Comparison of ENCODE assay signal across 9 cellular contexts in the genomic region with DNA sequence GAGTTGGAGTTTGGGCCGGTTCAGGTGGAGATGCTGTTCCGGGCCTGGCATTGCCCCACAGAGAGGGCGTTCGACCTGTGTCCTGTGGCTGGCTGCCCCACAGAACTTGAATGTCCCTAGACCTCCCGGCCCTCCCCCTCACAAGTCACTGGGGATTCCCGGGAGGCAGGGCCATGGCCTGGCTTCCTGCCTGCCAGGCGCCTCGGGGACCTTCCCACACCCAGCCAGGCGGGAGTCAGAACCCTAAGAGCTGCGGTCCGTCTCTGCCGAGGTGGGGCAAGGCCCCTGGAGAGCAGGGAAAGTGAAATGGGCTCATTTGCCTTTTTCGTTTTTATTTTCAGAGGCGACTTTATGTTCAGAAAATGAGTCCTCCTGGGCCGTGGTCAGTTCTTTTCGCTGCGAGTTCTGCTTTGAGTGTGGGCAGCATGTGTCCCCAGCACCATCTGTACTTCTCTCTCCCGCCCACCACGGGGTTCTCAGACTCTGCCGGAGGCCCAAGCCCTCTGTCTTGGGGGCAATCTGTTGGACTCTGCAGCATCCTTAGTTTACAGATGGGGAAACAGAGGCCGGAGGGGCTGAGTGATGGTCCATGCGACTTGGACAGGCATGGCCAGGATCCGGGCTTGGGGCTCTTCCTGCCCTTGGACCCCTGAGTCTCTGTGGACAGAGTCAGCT. TPM values are rescaled to one million over a fixed set of nuclear protein-coding genes. Genes with fewer than 3 reads are reported as not detected.
DNase-seq lines count a peak whose midpoint lies in the region; ATAC-seq, FAIRE-seq and TF ChIP-seq lines count a peak whose summit lies in the region.
"Had no signal": no experiment of that assay in that cellular context is flagged by ENCODE, and none has a peak within 500 bp of the region (broad histone marks: within the 10 kb centered on the region; RNA-seq: fewer than 3 reads in every experiment).

No MANE protein-coding gene starts in this region.

- no TSS peak for BruUV-seq in HepG2 (replicated peaks; lab: Mats Ljungman, UMichigan)

- H3K4me2 ChIP-seq in HepG2 (ENCODE audit: low read depth, low read length) (no peak overlapping the region), astrocyte (ENCODE audit: low read length) (peak overlapping the region; percentile 15), osteoblast (ENCODE audit: insufficient read depth, low read length) (no peak overlapping the region)

- peaks cover 22% of the 10 kb centered on the region for H3K4me1 Mint-ChIP-seq in astrocyte (ENCODE audit: low read depth, unreplicated experiment)

- H3K27ac Mint-ChIP-seq in astrocyte (ENCODE audit: unreplicated experiment) = peak overlapping the region; percentile 66

- H3K27me3 ChIP-seq in liver (ENCODE audit: control insufficient read depth in 4 of 4, insufficient read depth in 4 of 4, low read length in 3 of 4) (no peaks in the 10 kb centered on the region), HepG2 (ENCODE audit: control insufficient read depth in 1 of 2, insufficient read depth in 2 of 2, low read length in 2 of 2) (no peaks in the 10 kb centered on the region), astrocyte (ENCODE audit: insufficient read depth, low read length) (no peaks in the 10 kb centered on the region), osteoblast (ENCODE audit: insufficient read depth, low read length) (no peaks in the 10 kb centered on the region)

- intact Hi-C loops in HepG2 (cut with micrococcal nuclease; ENCODE audit: unreplicated experiment) = no loop called here

- no peaks in the 10 kb centered on the region for H4K20me1 ChIP-seq in HepG2 (ENCODE audit: insufficient read depth, low read length)
- peaks cover 77% of the 10 kb centered on the region for H4K20me1 ChIP-seq in astrocyte (ENCODE audit: insufficient read depth, low read length)
- no peaks in the 10 kb centered on the region for H4K20me1 ChIP-seq in osteoblast (ENCODE audit: insufficient read depth, low read length)

- H3K4me1 ChIP-seq in liver (ENCODE audit: control insufficient read depth in 4 of 4, insufficient read depth in 4 of 4, low read length in 3 of 4) (peaks cover 0 to 15% (median 8%) of the 10 kb centered on the region in 4 donors), HepG2 (ENCODE audit: insufficient read depth, low read length) (no peaks in the 10 kb centered on the region), astrocyte (ENCODE audit: insufficient read depth, low read length) (peaks cover 20% of the 10 kb centered on the region), osteoblast (ENCODE audit: insufficient read depth, low read length) (no peaks in the 10 kb centered on the region)

- TF ChIP-seq POLR2A in HepG2 (IDR thresholded peaks at IDR 0.05; ENCODE audit: insufficient read depth in 1 of 2, low read depth in 2 of 2, low read length in 2 of 2) = no peak

- H2AFZ ChIP-seq in HepG2 (ENCODE audit: low read length) (no peak overlapping the region), astrocyte (ENCODE audit: low read depth, low read length) (no peak overlapping the region), osteoblast (ENCODE audit: low read length) (peak overlapping the region; percentile 22)

- no peaks in the 10 kb centered on the region for H3K79me2 ChIP-seq in HepG2 (ENCODE audit: insufficient read depth, low read length)
- H3K79me2 ChIP-seq in astrocyte (ENCODE audit: insufficient read depth, low read length) = peaks cover 54% of the 10 kb centered on the region
- no peaks in the 10 kb centered on the region for H3K79me2 ChIP-seq in osteoblast (ENCODE audit: insufficient read depth, low read length)

- peaks cover 26% of the 10 kb centered on the region for H3K36me3 Mint-ChIP-seq in astrocyte (ENCODE audit: low read depth, unreplicated experiment)

- no peak for FAIRE-seq in HepG2 (lab: Jason Lieb, UNC)
- no peak for FAIRE-seq in astrocyte (lab: Jason Lieb, UNC)

- H3K36me3 ChIP-seq in liver (ENCODE audit: control insufficient read depth in 4 of 4, insufficient read depth in 3 of 4, low read depth in 1 of 4, low read length in 3 of 4) = peaks cover 0 to 16% (median 7%) of the 10 kb centered on the region in 4 donors
- H3K36me3 ChIP-seq in HepG2 (replicated peaks in 1 of 2; ENCODE audit: control insufficient read depth in 1 of 2, insufficient read depth in 2 of 2, low read length in 2 of 2) = peaks cover 34 to 70% of the 10 kb centered on the region in 2 experiments
- H3K36me3 ChIP-seq in astrocyte (ENCODE audit: insufficient read depth, low read length) = no peaks in the 10 kb centered on the region
- H3K36me3 ChIP-seq in osteoblast (ENCODE audit: insufficient read depth, low read length) = no peaks in the 10 kb centered on the region

- H3K9me3 Mint-ChIP-seq in astrocyte (ENCODE audit: unreplicated experiment) = no peaks in the 10 kb centered on the region

- ATAC-seq in HepG2 = no peak
- peak; percentile 29 for ATAC-seq in HG03520 (IDR thresholded peaks at IDR 0.05; ENCODE audit: unreplicated experiment)

- in situ Hi-C loops in HepG2 (cut with HindIII; ENCODE audit: extremely low pct_ligation_motif_present, low pct_unique_long_range_greater_than_20kb) = loop anchor here (25.0 kb wide), 1 partner anchor 813 kb away; no protein-coding TSS in a partner anchor

- POLR2A ChIA-PET in HepG2 (lab: Yijun Ruan, JAX) = no interaction called here

- H3K9ac ChIP-seq in liver (ENCODE audit: low read depth in 1 of 2, low read length in 2 of 2) = no peak overlapping the region
- no peak overlapping the region for H3K9ac ChIP-seq in HepG2 (ENCODE audit: insufficient read depth, low read depth, low read length)
- peak overlapping the region; percentile 10 for H3K9ac ChIP-seq in astrocyte (ENCODE audit: low read length)

- CTCF ChIA-PET in HepG2 (lab: Yijun Ruan, JAX; ENCODE audit: low intra/inter-chr PET ratio, low total read pairs) = no interaction called here

- H3K27ac ChIP-seq in liver (ENCODE audit: low read depth in 1 of 2, low read length in 2 of 2) = peak overlapping the region in 1 of 2 donors; percentile 3
- no peak overlapping the region for H3K27ac ChIP-seq in HepG2 (ENCODE audit: extremely low read length, insufficient read depth, low read length)
- no peak overlapping the region for H3K27ac ChIP-seq in astrocyte (ENCODE audit: low read depth, low read length)
- no peak overlapping the region for H3K27ac ChIP-seq in osteoblast (ENCODE audit: low read depth, low read length)
- H3K27ac ChIP-seq: C4-2B had no signal

- TF ChIP-seq EP300 in HepG2 (IDR thresholded peaks at IDR 0.05; ENCODE audit: low read depth in 2 of 2, low read length in 2 of 2) = no peak
- no peak for TF ChIP-seq EP300 in HepG2 (CRISPR knock-in tag; IDR thresholded peaks at IDR 0.05; ENCODE audit: borderline replicate concordance)

- TF ChIP-seq CTCF in liver (IDR thresholded peaks at IDR 0.05; ENCODE audit: low read depth, low read length, missing input control) (no peak), HepG2 (CRISPR knock-in tag; IDR thresholded peaks at IDR 0.05) (no peak), astrocyte (IDR thresholded peaks at IDR 0.05; ENCODE audit: insufficient read depth, low read depth, low read length) (no peak), osteoblast (IDR thresholded peaks at IDR 0.05; ENCODE audit: extremely low read depth, low read depth, low read length) (no peak)

- TF ChIP-seq RAD21 in liver (IDR thresholded peaks at IDR 0.05) (no peak), HepG2 (CRISPR knock-in tag; IDR thresholded peaks at IDR 0.05) (no peak)

- H3K4me3 Mint-ChIP-seq in astrocyte (ENCODE audit: unreplicated experiment) = no peak overlapping the region

- H3K4me3 ChIP-seq in liver (ENCODE audit: low read depth in 1 of 3, low read length in 3 of 3) (no peak overlapping the region), HepG2 (replicated peaks in 1 of 3; ENCODE audit: insufficient read depth in 1 of 3, low read depth in 2 of 3, low read length in 3 of 3) (no peak overlapping the region), astrocyte (ENCODE audit: insufficient read depth, low read depth, low read length) (no peak overlapping the region), osteoblast (ENCODE audit: insufficient read depth, low read length) (no peak overlapping the region)

- H3K9me3 ChIP-seq in liver (ENCODE audit: control insufficient read depth in 4 of 4, low read length in 3 of 4) (no peaks in the 10 kb centered on the region), HepG2 (ENCODE audit: low read length) (no peaks in the 10 kb centered on the region), astrocyte (ENCODE audit: insufficient read depth, low read depth, low read length) (no peaks in the 10 kb centered on the region), osteoblast (ENCODE audit: low read depth, low read length) (no peaks in the 10 kb centered on the region)

- DNase-seq in HepG2 (ENCODE audit: low spot score) (no peak), astrocyte (ENCODE audit: low read depth) (no peak), osteoblast (ENCODE audit: insufficient read length, low spot score, missing footprints) (peak; percentile 93), Kasumi-1 (lab: John Stamatoyannopoulos, UW) (no peak), NCI-H2196 treated with DMSO at 0.1 percent for 48 hours (lab: John Stamatoyannopoulos, UW; ENCODE audit: unreplicated experiment) (no peak), T1000 (lab: John Stamatoyannopoulos, UW) (no peak)

- no peaks in the 10 kb centered on the region for H3K27me3 Mint-ChIP-seq in astrocyte (ENCODE audit: low read depth, unreplicated experiment)

- 52% methylated on average over 23 of the region's 23 CpGs for WGBS in liver
- WGBS in HepG2 (ENCODE audit: low lambda C conversion rate) = 94% methylated on average over 23 of the region's 23 CpGs

RNA-seq across cellular contexts. Expression of a gene that starts 8.5 kb away (rescaled TPM):
- total RNA-seq in liver (100 to 1,000 TPM in 1 of 2 donors, 1 to 10 TPM in 1; 4.4 to 258 TPM), HepG2 (2016; rRNA removed; fragmentation: Illumina TruSeq; extraction: Trizol) (29.6 and 34.2 TPM in 2 replicates), astrocyte (33.8 and 43.5 TPM in 2 replicates), osteoblast (2.1 and 2.9 TPM in 2 replicates)
- polyA plus RNA-seq in liver (1 to 10 TPM; 1.4 to 7.7 TPM), HepG2 (2011; rRNA removed) (24.2 and 30.0 TPM in 2 replicates)
- total RNA-seq in HepG2 (2016; cell fraction: cytosol; rRNA removed; fragmentation: Illumina TruSeq; extraction: Trizol; ENCODE audit: low read depth) = 29.5 and 32.8 TPM in 2 replicates
- total RNA-seq in HepG2 (2016; cell fraction: insoluble cytoplasmic fraction; rRNA removed; fragmentation: Illumina TruSeq; extraction: Trizol) = 24.0 and 34.3 TPM in 2 replicates
- total RNA-seq in HepG2 (2016; cell fraction: membrane; rRNA removed; fragmentation: Illumina TruSeq; extraction: Trizol) = 69.5 and 80.5 TPM in 2 replicates
- 16.2 and 19.5 TPM in 2 replicates for total RNA-seq in HepG2 (2016; cell fraction: nucleus; rRNA removed; fragmentation: Illumina TruSeq; extraction: Trizol)
- 25.8 and 35.6 TPM in 2 replicates for polyA plus RNA-seq in HepG2 (2011; cell fraction: cytosol; rRNA removed)
- 24.4 and 25.9 TPM in 2 replicates for polyA plus RNA-seq in HepG2 (2011; cell fraction: nucleus; rRNA removed)
- 13.9 and 24.8 TPM in 2 replicates for polyA plus RNA-seq in HepG2 (2012)
- 44.0 and 53.1 TPM in 2 replicates for polyA plus RNA-seq in HepG2 (2016; cell fraction: cytosol; fragmentation: Illumina TruSeq; extraction: Trizol; ENCODE audit: low read depth)
- polyA plus RNA-seq in HepG2 (2016; cell fraction: insoluble cytoplasmic fraction; fragmentation: Illumina TruSeq; extraction: Trizol; ENCODE audit: low read depth) = 40.7 and 50.0 TPM in 2 replicates
- polyA plus RNA-seq in HepG2 (2016; cell fraction: membrane; fragmentation: Illumina TruSeq; extraction: Trizol; ENCODE audit: low read depth) = 80.4 and 89.1 TPM in 2 replicates
- polyA plus RNA-seq in HepG2 (2016; cell fraction: nucleus; fragmentation: Illumina TruSeq; extraction: Trizol; ENCODE audit: insufficient read depth, low read depth) = 34.0 and 39.8 TPM in 2 replicates
- polyA minus RNA-seq in HepG2 (2011; rRNA and poly(A)+ RNA removed; ENCODE audit: low replicate concordance) = 9.8 and 33.7 TPM in 2 replicates
- polyA minus RNA-seq in HepG2 (2011; cell fraction: cytosol; rRNA and poly(A)+ RNA removed) = 16.2 and 17.4 TPM in 2 replicates
- polyA minus RNA-seq in HepG2 (2011; cell fraction: nucleus; rRNA and poly(A)+ RNA removed) = 6.2 and 7.1 TPM in 2 replicates

RNA-seq across cellular contexts. Expression of a gene that starts 48.7 kb away (rescaled TPM):
- 10 to 100 TPM; 15.1 to 15.5 TPM for total RNA-seq in liver
- polyA plus RNA-seq in liver = 10 to 100 TPM in 1 of 2 donors, 1 to 10 TPM in 1; 10.0 to 12.0 TPM
- total RNA-seq in HepG2 (2016; rRNA removed; fragmentation: Illumina TruSeq; extraction: Trizol) = 72.9 and 84.7 TPM in 2 replicates
- total RNA-seq in HepG2 (2016; cell fraction: cytosol; rRNA removed; fragmentation: Illumina TruSeq; extraction: Trizol; ENCODE audit: low read depth) = 7.0 TPM in 2 replicates
- total RNA-seq in HepG2 (2016; cell fraction: insoluble cytoplasmic fraction; rRNA removed; fragmentation: Illumina TruSeq; extraction: Trizol) = 69.1 and 75.0 TPM in 2 replicates
- 12.7 and 13.6 TPM in 2 replicates for total RNA-seq in HepG2 (2016; cell fraction: membrane; rRNA removed; fragmentation: Illumina TruSeq; extraction: Trizol)
- total RNA-seq in HepG2 (2016; cell fraction: nucleus; rRNA removed; fragmentation: Illumina TruSeq; extraction: Trizol) = 52.3 and 56.5 TPM in 2 replicates
- polyA plus RNA-seq in HepG2 (2011; rRNA removed) = 29.2 and 36.1 TPM in 2 replicates
- 38.8 and 67.0 TPM in 2 replicates for polyA plus RNA-seq in HepG2 (2011; cell fraction: cytosol; rRNA removed)
- polyA plus RNA-seq in HepG2 (2011; cell fraction: nucleus; rRNA removed) = 104 and 106 TPM in 2 replicates
- 40.7 and 46.9 TPM in 2 replicates for polyA plus RNA-seq in HepG2 (2012)
- 5.7 and 6.3 TPM in 2 replicates for polyA plus RNA-seq in HepG2 (2016; cell fraction: cytosol; fragmentation: Illumina TruSeq; extraction: Trizol; ENCODE audit: low read depth)
- 85.9 and 97.1 TPM in 2 replicates for polyA plus RNA-seq in HepG2 (2016; cell fraction: insoluble cytoplasmic fraction; fragmentation: Illumina TruSeq; extraction: Trizol; ENCODE audit: low read depth)
- polyA plus RNA-seq in HepG2 (2016; cell fraction: membrane; fragmentation: Illumina TruSeq; extraction: Trizol; ENCODE audit: low read depth) = 6.4 and 8.4 TPM in 2 replicates
- 70.0 and 74.0 TPM in 2 replicates for polyA plus RNA-seq in HepG2 (2016; cell fraction: nucleus; fragmentation: Illumina TruSeq; extraction: Trizol; ENCODE audit: insufficient read depth, low read depth)
- polyA minus RNA-seq in HepG2 (2011; rRNA and poly(A)+ RNA removed; ENCODE audit: low replicate concordance) = 47.5 and 58.8 TPM in 2 replicates
- polyA minus RNA-seq in HepG2 (2011; cell fraction: cytosol; rRNA and poly(A)+ RNA removed) = 20.8 and 32.8 TPM in 2 replicates
- polyA minus RNA-seq in HepG2 (2011; cell fraction: nucleus; rRNA and poly(A)+ RNA removed) = 119 and 124 TPM in 2 replicates
- total RNA-seq in astrocyte = 29.2 and 31.1 TPM in 2 replicates
- total RNA-seq in osteoblast = 22.7 and 24.6 TPM in 2 replicates
